ENCODE assay signal across 8 cellular contexts in the genomic region with DNA sequence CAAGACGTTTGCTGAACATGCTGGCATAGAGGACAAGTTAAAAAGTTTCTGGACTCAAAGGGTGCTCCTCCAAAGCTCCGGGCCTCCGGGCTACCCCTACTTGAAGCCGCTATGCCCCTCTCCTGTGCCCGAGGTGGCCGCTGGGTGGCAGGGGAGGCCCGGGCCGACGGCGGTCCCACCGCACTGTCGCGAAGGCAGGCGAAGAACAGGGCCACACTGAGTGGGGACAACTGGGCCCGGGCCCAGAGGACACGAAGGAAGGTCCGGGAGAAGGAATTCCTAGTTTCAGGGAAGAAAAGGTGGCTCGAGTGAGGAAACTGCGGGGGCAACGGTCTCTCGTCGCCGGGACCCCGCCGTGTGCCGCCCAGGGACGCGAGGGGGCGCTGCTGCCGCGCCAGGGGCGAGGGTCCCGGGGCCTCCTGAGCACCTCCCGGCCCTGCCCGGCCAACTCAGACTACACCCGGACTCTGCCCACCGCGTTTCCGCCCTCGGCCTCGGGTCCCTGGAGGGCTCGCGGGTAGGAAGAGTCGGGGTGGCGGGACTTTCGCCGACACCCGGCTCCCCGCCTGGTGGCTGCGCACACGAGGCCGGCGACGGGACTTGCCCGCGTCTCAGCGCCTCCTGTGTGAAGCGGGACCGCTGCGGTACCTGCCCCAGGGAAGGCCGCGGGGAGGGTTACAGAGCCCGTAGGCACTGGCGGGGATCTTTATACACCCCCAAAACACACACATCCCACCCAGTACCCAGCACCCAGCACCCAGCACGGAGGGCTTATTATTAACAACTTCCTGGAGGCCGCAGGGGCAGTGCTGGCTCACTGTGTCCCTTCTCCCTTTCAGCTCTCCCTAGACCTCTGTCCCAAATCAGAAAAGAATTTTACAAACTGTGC. TPM values are rescaled to one million over a fixed set of nuclear protein-coding genes. Genes with fewer than 3 reads are reported as not detected.
A peak's percentile ranks its signal among the peaks of the same experiment; 100 is the strongest.
DNase-seq lines count a peak whose midpoint lies in the region; ATAC-seq, FAIRE-seq and TF ChIP-seq lines count a peak whose summit lies in the region.

No MANE protein-coding gene starts in this region.

- H3K9me3 ChIP-seq in CD8-positive, alpha-beta memory T cell (ENCODE audit: low read length), result no peaks in the 10 kb centered on the region
- H3K9me3 ChIP-seq in ascending aorta (no peaks in the 10 kb centered on the region), aorta (ENCODE audit: control insufficient read depth, low read length) (no peaks in the 10 kb centered on the region)

- H3K36me3 ChIP-seq in CD8-positive, alpha-beta memory T cell (ENCODE audit: insufficient read depth, low read length), result no peaks in the 10 kb centered on the region
- H3K36me3 ChIP-seq in ascending aorta, result no peaks in the 10 kb centered on the region
- no peaks in the 10 kb centered on the region for H3K36me3 ChIP-seq in aorta (ENCODE audit: control insufficient read depth in 1 of 2, insufficient read depth in 2 of 2, low read length in 1 of 2)

- DNase-seq in CD8-positive, alpha-beta memory T cell, result peak; percentile 55 to 81 (median 63)
- peak; percentile 82 for DNase-seq in HTR-8/SVneo (ENCODE audit: insufficient read length, low spot score)
- DNase-seq in T-helper 2 cell, result peak; percentile 37 to 81 (median 62)
- DNase-seq in ascending aorta (ENCODE audit: low spot score in 2 of 2), result peak; percentile 27 to 83
- peak; percentile 31 to 81 for DNase-seq in hippocampal formation (lab: John Stamatoyannopoulos, UW)
- DNase-seq in retina, result peak; percentile 93
- peak; percentile 85 to 91 for DNase-seq in aorta

- H3K4me1 ChIP-seq in CD8-positive, alpha-beta memory T cell (ENCODE audit: insufficient read depth, low read length), result no peaks in the 10 kb centered on the region
- no peaks in the 10 kb centered on the region for H3K4me1 ChIP-seq in ascending aorta
- no peaks in the 10 kb centered on the region for H3K4me1 ChIP-seq in aorta (ENCODE audit: control insufficient read depth in 1 of 2, insufficient read depth in 2 of 2, low read length in 2 of 2)

- 2 to 3% methylated on average over 62 to 66 of the region's 66 CpGs for WGBS in aorta, 2 donors

- no peak overlapping the region for H3K27ac ChIP-seq in CD8-positive, alpha-beta memory T cell (ENCODE audit: low read depth, low read length)
- H3K27ac ChIP-seq in ascending aorta, result no peak overlapping the region
- H3K27ac ChIP-seq in aorta (ENCODE audit: low read depth in 1 of 2, low read length in 2 of 2), result no peak overlapping the region

- peak overlapping the region in 7 of 8 donors; percentile 16 to 96 (median 85) for H3K27ac Mint-ChIP-seq in CD8-positive, alpha-beta memory T cell

- POLR2A ChIA-PET in CD8-positive, alpha-beta memory T cell (lab: Charles Lee), result no interaction called here

- no peaks in the 10 kb centered on the region for H3K27me3 ChIP-seq in CD8-positive, alpha-beta memory T cell (ENCODE audit: insufficient read depth, low read length, poor library complexity, severe bottlenecking)
- no peaks in the 10 kb centered on the region for H3K27me3 ChIP-seq in ascending aorta
- no peaks in the 10 kb centered on the region for H3K27me3 ChIP-seq in aorta (ENCODE audit: control insufficient read depth in 1 of 2, insufficient read depth in 2 of 2, low read length in 1 of 2)

- no peaks in the 10 kb centered on the region for H3K36me3 Mint-ChIP-seq in CD8-positive, alpha-beta memory T cell

- CTCF ChIA-PET in CD8-positive, alpha-beta memory T cell (lab: Charles Lee), result interaction anchor here (0.6 to 1.4 kb wide), 8 partner anchors 9 to 23 kb away, joined by 3 to 6 read pairs (median 4); no protein-coding TSS in a partner anchor

- H3K9me3 Mint-ChIP-seq in CD8-positive, alpha-beta memory T cell, result no peaks in the 10 kb centered on the region

- peaks cover 6 to 10% (median 10%) of the 10 kb centered on the region in 3 donors for H3K4me1 Mint-ChIP-seq in CD8-positive, alpha-beta memory T cell

- intact Hi-C loops in ascending aorta (cut with DNase I) (loop anchor here (1.0 kb wide), 1 partner anchor 14 kb away; no protein-coding TSS in a partner anchor), aorta (cut with DNase I) (no loop called here)

- FAIRE-seq in HTR-8/SVneo (lab: Jason Lieb, UNC), result peak; percentile 69

- peak; percentile 90 to 98 (median 95) for TF ChIP-seq CTCF in ascending aorta (IDR thresholded peaks at IDR 0.05)

- H3K4me3 ChIP-seq in CD8-positive, alpha-beta memory T cell (ENCODE audit: low read length), result peak overlapping the region; percentile 63
- H3K4me3 ChIP-seq in ascending aorta, result peak overlapping the region; percentile 72 to 76
- peak overlapping the region; percentile 10 to 11 for H3K4me3 ChIP-seq in aorta (ENCODE audit: low read length in 2 of 2)

- no peaks in the 10 kb centered on the region for H3K27me3 Mint-ChIP-seq in CD8-positive, alpha-beta memory T cell

- peak; percentile 81 for ATAC-seq in GM19467 (IDR thresholded peaks at IDR 0.05; ENCODE audit: unreplicated experiment)
- peak; percentile 94 for ATAC-seq in aorta (ENCODE audit: low FRiP score)

- H3K4me3 Mint-ChIP-seq in CD8-positive, alpha-beta memory T cell, result peak overlapping the region; percentile 68 to 92 (median 70)

RNA-seq across cellular contexts. Expression of a gene that starts 0.8 kb away (rescaled TPM):
- total RNA-seq in CD8-positive, alpha-beta memory T cell, result under 1 TPM in 1 of 2 experiments, not detected in 1; 0.24 TPM
- not detected for polyA plus RNA-seq in CD8-positive, alpha-beta memory T cell
- total RNA-seq in ascending aorta (not detected), aorta (not detected)
- not detected for polyA plus RNA-seq in aorta

RNA-seq across cellular contexts. Expression of a gene that starts 29.6 kb away (rescaled TPM):
- 10 to 100 TPM; 23.1 to 24.8 TPM for total RNA-seq in CD8-positive, alpha-beta memory T cell
- 8.6 TPM for polyA plus RNA-seq in CD8-positive, alpha-beta memory T cell
- total RNA-seq in ascending aorta, result 11.9 TPM
- total RNA-seq in aorta, result 10 to 100 TPM; 53.7 to 57.7 TPM
- polyA plus RNA-seq in aorta, result 10 to 100 TPM in 1 of 2 donors, 1 to 10 TPM in 1; 9.1 to 10.9 TPM

Comparison
In these comparisons a context has a peak if more than half of its experiments do, and no peak if none do; other contexts are left out.
1. H3K4me3 ChIP-seq: peak in every context shown above with its lines; median percentile 74 in ascending aorta; 63 in CD8-positive, alpha-beta memory T cell; 10 in aorta.